8 cellular contexts compared by ENCODE assay signal in genomic region chr20:21048841-21049273, GRCh38. TPM values are rescaled to one million over a fixed set of nuclear protein-coding genes. Genes with fewer than 3 reads are reported as not detected.
A peak's percentile ranks its signal among the peaks of the same experiment; 100 is the strongest.
DNase-seq lines count a peak whose midpoint lies in the region; ATAC-seq and TF ChIP-seq lines count a peak whose summit lies in the region.

No MANE protein-coding gene starts in this region.

- no peaks in the 10 kb centered on the region for H3K9me3 ChIP-seq in AG04450 (ENCODE audit: control insufficient read depth, insufficient read depth, low read length)

- in situ Hi-C loops in GM13976 (cut with MboI; ENCODE audit: low sequenced_read_pairs, unreplicated experiment): no loop called here

- no peak for ATAC-seq in GM19324 (IDR thresholded peaks at IDR 0.05; ENCODE audit: low FRiP score, unreplicated experiment)

- CTCF ChIA-PET in AG04450 (lab: Charles Lee): interaction anchor here (0.7 to 2.0 kb wide), 4 partner anchors 8 to 187 kb away, joined by 3 to 9 read pairs (median 4); no protein-coding TSS in a partner anchor

- H3K27me3 ChIP-seq in AG04450 (ENCODE audit: control insufficient read depth, insufficient read depth, low read length): no peaks in the 10 kb centered on the region

- peak; percentile 46 for TF ChIP-seq CTCF in AG04450 (IDR thresholded peaks at IDR 0.05; ENCODE audit: low read depth, low read length)
- TF ChIP-seq CTCF in GM13976 (IDR thresholded peaks at IDR 0.05; ENCODE audit: borderline replicate concordance, control extremely low read depth, extremely low read depth, insufficient read depth, missing control alignments): peak; percentile 74

- DNase-seq in AG04450 (ENCODE audit: low read depth, low spot score): no peak
- peak; percentile 73 for DNase-seq in GM13976 (ENCODE audit: low spot score)
- DNase-seq in NCI-H2029 treated with DMSO at 0.1 percent for 48 hours (lab: John Stamatoyannopoulos, UW): peak; percentile 31
- peak; percentile 87 for DNase-seq in activated CD8-positive, alpha-beta memory T cell treated with anti-CD3 and anti-CD28 coated beads, Interleukin-2, amount 50 U/mL, for 48 hours
- DNase-seq in foreskin melanocyte: peak; percentile 9
- peak; percentile 48 for DNase-seq in stimulated activated CD4-positive, alpha-beta T cell treated with anti-CD3 and anti-CD28 coated beads, Interleukin-4, amount 100 ng/mL, for 24 hours
- DNase-seq in NCI-H1694 treated with DMSO at 0.1 percent for 48 hours (lab: John Stamatoyannopoulos, UW): no peak

- H3K4me3 ChIP-seq in AG04450 (ENCODE audit: low read depth, low read length): no peak overlapping the region

- H3K27ac ChIP-seq in AG04450 (ENCODE audit: low read depth, low read length): no peak overlapping the region

- POLR2A ChIA-PET in AG04450 (lab: Yijun Ruan, JAX): interaction anchor here (0.6 kb wide), 1 partner anchor 128 kb away, joined by 5 read pairs; no protein-coding TSS in a partner anchor

RNA-seq across cellular contexts. Expression of gene LINC00237, which starts 57.3 kb away (rescaled TPM):
- polyA plus RNA-seq in AG04450 (2011; rRNA removed): not detected in 2 replicates
- polyA minus RNA-seq in AG04450 (2011; rRNA and poly(A)+ RNA removed): not detected in 2 replicates

Comparison
In these comparisons a context has a peak if more than half of its experiments do, and no peak if none do; other contexts are left out.
1. DNase-seq: peak in GM13976 (single experiment), NCI-H2029 treated with DMSO at 0.1 percent for 48 hours (single experiment), activated CD8-positive, alpha-beta memory T cell treated with anti-CD3 and anti-CD28 coated beads, Interleukin-2, amount 50 U/mL, for 48 hours (single experiment), foreskin melanocyte (single experiment) and stimulated activated CD4-positive, alpha-beta T cell treated with anti-CD3 and anti-CD28 coated beads, Interleukin-4, amount 100 ng/mL, for 24 hours (single experiment); none in AG04450 (single experiment) and NCI-H1694 treated with DMSO at 0.1 percent for 48 hours (single experiment).